ENCODE assay signal across 23 cellular contexts in genomic region chr18:55121397-55122170, GRCh38.
DNase-seq lines count a peak whose midpoint lies in the region; ATAC-seq, FAIRE-seq and TF ChIP-seq lines count a peak whose summit lies in the region.
"Had no signal": no experiment of that assay in that cellular context is flagged by ENCODE, and none has a peak within 500 bp of the region (broad histone marks: within the 10 kb centered on the region; RNA-seq: fewer than 3 reads in every experiment).

No MANE protein-coding gene starts in this region.

- H3K4me1 ChIP-seq in OCI-LY3 (ENCODE audit: low read length) = peaks cover 35% of the 10 kb centered on the region
- H3K4me1 ChIP-seq: BLaER1, HAP-1, SJCRH30 had no signal

- peak overlapping the region; percentile 20 for H3K4me3 ChIP-seq in OCI-LY3 (ENCODE audit: low read length)
- H3K4me3 ChIP-seq: BLaER1, HAP-1, SJCRH30 had no signal

- peak; percentile 78 for FAIRE-seq in D721Med (lab: Jason Lieb, UNC)
- FAIRE-seq: G401.6 had no signal

- peak; percentile 79 for ATAC-seq in GM19351 (IDR thresholded peaks at IDR 0.05; ENCODE audit: unreplicated experiment)
- peak; percentile 52 for ATAC-seq in HG02884 (IDR thresholded peaks at IDR 0.05; ENCODE audit: unreplicated experiment)
- ATAC-seq in left cardiac atrium = no peak
- no peak for ATAC-seq in HG02759 (IDR thresholded peaks at IDR 0.05; ENCODE audit: unreplicated experiment)
- ATAC-seq: PC-3, T-helper 17 cell had no signal

- DNase-seq in D721Med (ENCODE audit: insufficient read length, low spot score) (no peak), activated T-cell treated with anti-CD3 and anti-CD28 coated beads for 4 hours (no peak), left cardiac atrium (no peak)
- DNase-seq in activated T-cell treated with anti-CD3 and anti-CD28 coated beads, Interleukin-2, amount 50 U/mL, for 48 hours = no peak
- DNase-seq: 8988T; CD8-positive, alpha-beta memory T cell; DND-41; KBM-7; NCI-H1436; NCI-H2029; NCI-H2171 treated with DMSO at 0.1 percent for 48 hours; NCI-H446 treated with DMSO at 0.1 percent for 48 hours; NCI-H748 treated with DMSO at 0.1 percent for 48 hours; PC-3; SJCRH30; T-helper 17 cell had no signal

- peak overlapping the region; percentile 6; the same call in 1 of the 2 replicates for H3K9ac ChIP-seq in OCI-LY3 (ENCODE audit: low read length)
- H3K9ac ChIP-seq: BLaER1 had no signal

- H3K9me3 ChIP-seq in OCI-LY3 (ENCODE audit: insufficient read depth, low read length) = no peaks in the 10 kb centered on the region
- H3K9me3 ChIP-seq: BLaER1, HAP-1, SJCRH30 had no signal

- H3K27me3 ChIP-seq in OCI-LY3 (ENCODE audit: low read depth, low read length) = no peaks in the 10 kb centered on the region
- H3K27me3 ChIP-seq: BLaER1, SJCRH30 had no signal

- H3K36me3 ChIP-seq in OCI-LY3 (replicated peaks; ENCODE audit: low read depth, low read length) = peaks cover 15% of the 10 kb centered on the region
- H3K36me3 ChIP-seq: BLaER1, HAP-1, SJCRH30 had no signal

- peak overlapping the region; percentile 89 for H2AFZ ChIP-seq in OCI-LY3 (ENCODE audit: low read depth, low read length)

- H3K27ac ChIP-seq in OCI-LY3 (ENCODE audit: low read length) = peak overlapping the region; percentile 41
- H3K27ac ChIP-seq: BLaER1, SJCRH30 had no signal

- TF ChIP-seq CTCF in D721Med (IDR thresholded peaks at IDR 0.05; ENCODE audit: insufficient read depth, missing control alignments) (no peak), OCI-LY3 (IDR thresholded peaks at IDR 0.05; ENCODE audit: low read depth, low read length) (no peak)

- H4K20me1 ChIP-seq in OCI-LY3 (ENCODE audit: insufficient read depth, low read length) = no peaks in the 10 kb centered on the region
- H4K20me1 ChIP-seq: BLaER1 had no signal

- intact Hi-C loops in left cardiac atrium (cut with DNase I) = no loop called here

- H3K79me2 ChIP-seq in OCI-LY3 (ENCODE audit: low read length) = no peaks in the 10 kb centered on the region

- peak overlapping the region; percentile 50 for H3K4me2 ChIP-seq in OCI-LY3 (ENCODE audit: low read length)
- H3K4me2 ChIP-seq: BLaER1 had no signal

Comparison
In these comparisons a context has a peak if more than half of its experiments do, and no peak if none do; other contexts are left out.
1. ATAC-seq: peak in GM19351 (single experiment) and HG02884 (single experiment); none in left cardiac atrium (0 of 2) and HG02759 (single experiment).